Comparison of ENCODE assay signal across 28 cellular contexts in the genomic region with DNA sequence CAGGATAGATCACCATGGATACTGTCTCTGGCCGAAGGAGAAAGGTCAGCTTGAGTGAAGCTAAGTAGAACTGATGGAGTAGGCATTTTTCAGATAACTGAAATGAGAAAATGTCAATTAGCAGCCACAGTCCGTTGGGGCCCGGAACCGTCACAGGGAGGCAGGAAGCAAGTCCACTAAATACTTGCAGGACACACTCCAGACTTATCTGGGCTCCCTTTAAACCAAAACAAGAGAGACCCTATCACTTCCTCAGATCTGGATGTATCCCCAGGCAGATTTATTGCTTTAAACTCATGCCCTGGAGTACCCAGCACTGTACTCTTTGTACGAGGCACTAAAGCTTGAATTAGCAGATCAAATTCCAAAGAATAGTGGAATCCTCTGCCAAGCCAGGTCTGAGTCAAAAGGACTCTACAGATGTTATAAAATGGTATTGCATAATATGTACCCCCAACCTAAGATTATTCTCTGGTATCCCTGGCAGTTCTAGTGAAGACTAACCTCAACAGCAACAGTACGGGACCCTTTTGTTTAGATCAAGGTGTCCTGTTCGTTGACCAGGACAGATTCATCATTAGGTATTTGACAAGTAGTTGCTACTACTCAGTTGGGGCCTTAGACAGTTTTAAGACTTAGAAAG. TPM values are rescaled to one million over a fixed set of nuclear protein-coding genes. Genes with fewer than 3 reads are reported as not detected.
DNase-seq lines count a peak whose midpoint lies in the region; ATAC-seq and TF ChIP-seq lines count a peak whose summit lies in the region.
"Had no signal": no experiment of that assay in that cellular context is flagged by ENCODE, and none has a peak within 500 bp of the region (broad histone marks: within the 10 kb centered on the region; RNA-seq: fewer than 3 reads in every experiment).

No MANE protein-coding gene starts in this region.

- H3K27ac Mint-ChIP-seq in CD4-positive, alpha-beta memory T cell, result no peak overlapping the region
- H3K27ac Mint-ChIP-seq: HFFc6, IgD-negative memory B cell had no signal

- no peaks in the 10 kb centered on the region for H3K4me1 Mint-ChIP-seq in CD4-positive, alpha-beta memory T cell
- H3K4me1 Mint-ChIP-seq: IgD-negative memory B cell had no signal

- intact Hi-C loops in mucosa of descending colon (cut with DNase I, micrococcal nuclease), result no loop called here
- intact Hi-C loops in CD4-positive, alpha-beta memory T cell (cut with micrococcal nuclease), result no loop called here

- DNase-seq in ELF-1 (ENCODE audit: low read depth, low spot score) (peak; percentile 11), RPMI8226 (peak; percentile 57), islet precursor cell (peak; percentile 82), mucosa of descending colon (no peak), epidermal melanocyte (ENCODE audit: insufficient read length, low spot score) (no peak), NCI-H2171 (lab: John Stamatoyannopoulos, UW) (no peak)
- no peak for DNase-seq in CD4-positive, alpha-beta memory T cell
- DNase-seq: DMS79; EL; GF-D8; GOT3; HFFc6; NCI-H1092; NCI-H1436; NCI-H187; NCI-H2081 treated with DMSO at 0.1 percent for 48 hours; NCI-H446; NCI-H526; NCI-H82; NK-92 treated with Interleukin-12 subunit alpha and Interleukin-12 subunit beta, amount 100 ng/mL, for 24 hours; PC-3; Right ventricle myocardium superior had no signal

- no peak overlapping the region for H3K4me3 Mint-ChIP-seq in CD4-positive, alpha-beta memory T cell
- H3K4me3 Mint-ChIP-seq: HFFc6, IgD-negative memory B cell had no signal

- H3K36me3 ChIP-seq in mucosa of descending colon (ENCODE audit: low read depth), result no peaks in the 10 kb centered on the region
- H3K36me3 ChIP-seq in CD4-positive, alpha-beta memory T cell (ENCODE audit: insufficient read depth, low read length), result no peaks in the 10 kb centered on the region
- H3K36me3 ChIP-seq: HAP-1, SJSA1 had no signal

- H3K27me3 Mint-ChIP-seq in CD4-positive, alpha-beta memory T cell, result peaks cover 6 to 15% of the 10 kb centered on the region in 2 donors

- H3K4me3 ChIP-seq in mucosa of descending colon, result no peak overlapping the region
- H3K4me3 ChIP-seq in CD4-positive, alpha-beta memory T cell (ENCODE audit: low read length in 2 of 2), result no peak overlapping the region
- H3K4me3 ChIP-seq: HAP-1, SJSA1 had no signal

- no peak for TF ChIP-seq CTCF in mucosa of descending colon (IDR thresholded peaks at IDR 0.05)

- no peak overlapping the region for H3K27ac ChIP-seq in CD4-positive, alpha-beta memory T cell (ENCODE audit: low read depth, low read length)
- H3K27ac ChIP-seq: SJSA1 had no signal

- CTCF ChIA-PET in CD4-positive, alpha-beta memory T cell (lab: Charles Lee; ENCODE audit: partially characterized antibody), result no interaction called here

- H3K27me3 ChIP-seq in CD4-positive, alpha-beta memory T cell (ENCODE audit: insufficient read depth, low read length), result no peaks in the 10 kb centered on the region

- no peaks in the 10 kb centered on the region for H3K36me3 Mint-ChIP-seq in CD4-positive, alpha-beta memory T cell
- H3K36me3 Mint-ChIP-seq: IgD-negative memory B cell had no signal

- peaks cover 8% of the 10 kb centered on the region for H3K4me1 ChIP-seq in mucosa of descending colon (ENCODE audit: low read depth)
- H3K4me1 ChIP-seq in CD4-positive, alpha-beta memory T cell (ENCODE audit: insufficient read depth, low read length), result no peaks in the 10 kb centered on the region
- H3K4me1 ChIP-seq: HAP-1, SJSA1 had no signal

- H3K9me3 Mint-ChIP-seq in CD4-positive, alpha-beta memory T cell, result no peaks in the 10 kb centered on the region
- H3K9me3 Mint-ChIP-seq: HFFc6, IgD-negative memory B cell had no signal

- H3K9me3 ChIP-seq in mucosa of descending colon, result no peaks in the 10 kb centered on the region
- no peaks in the 10 kb centered on the region for H3K9me3 ChIP-seq in CD4-positive, alpha-beta memory T cell (ENCODE audit: control insufficient read depth in 1 of 2, low read length in 2 of 2)
- H3K9me3 ChIP-seq: HAP-1, SJSA1 had no signal

- peak; percentile 62 for ATAC-seq in mucosa of descending colon
- ATAC-seq: PC-3 had no signal

- POLR2A ChIA-PET in CD4-positive, alpha-beta memory T cell (lab: Charles Lee; ENCODE audit: partially characterized antibody), result no interaction called here

RNA-seq across cellular contexts. Expression of a gene that starts 8.1 kb away (rescaled TPM):
- total RNA-seq in mucosa of descending colon, result under 1 TPM in 1 of 3 donors, not detected in 2; 0.20 TPM
- total RNA-seq in CD4-positive, alpha-beta memory T cell, result not detected
- not detected for polyA plus RNA-seq in CD4-positive, alpha-beta memory T cell
- total RNA-seq: A172, HFFc6, PC-3, Right ventricle myocardium superior, RPMI7951, SJSA1 had no signal
- polyA plus RNA-seq: BJ, IgD-negative memory B cell had no signal

RNA-seq across cellular contexts. Expression of a gene that starts 30.2 kb away (rescaled TPM):
- 10 to 100 TPM; 20.9 to 55.3 (median 46.2) TPM for total RNA-seq in mucosa of descending colon
- not detected for total RNA-seq in CD4-positive, alpha-beta memory T cell
- polyA plus RNA-seq in CD4-positive, alpha-beta memory T cell, result not detected
- total RNA-seq: A172, HFFc6, PC-3, Right ventricle myocardium superior, RPMI7951, SJSA1 had no signal
- polyA plus RNA-seq: BJ, IgD-negative memory B cell had no signal

RNA-seq across cellular contexts. Expression of a gene that starts 44.8 kb away (rescaled TPM):
- 10 to 100 TPM; 34.3 to 66.6 (median 37.5) TPM for total RNA-seq in mucosa of descending colon
- 10 to 100 TPM; 18.3 to 18.6 TPM for total RNA-seq in CD4-positive, alpha-beta memory T cell
- 10 to 100 TPM; 15.0 to 23.3 TPM for polyA plus RNA-seq in CD4-positive, alpha-beta memory T cell

RNA-seq across cellular contexts. Expression of a gene that starts 52.6 kb away (rescaled TPM):
- 1 to 10 TPM; 2.2 to 6.4 (median 2.9) TPM for total RNA-seq in mucosa of descending colon
- total RNA-seq in CD4-positive, alpha-beta memory T cell, result not detected
- not detected for polyA plus RNA-seq in CD4-positive, alpha-beta memory T cell
- total RNA-seq: A172, HFFc6, RPMI7951 had no signal
- polyA plus RNA-seq: BJ, IgD-negative memory B cell had no signal

Comparison
In these comparisons a context has a peak if more than half of its experiments do, and no peak if none do; other contexts are left out.
1. DNase-seq: peak in ELF-1 (single experiment), RPMI8226 (single experiment) and islet precursor cell (single experiment); none in mucosa of descending colon (0 of 3), epidermal melanocyte (single experiment), NCI-H2171 (single experiment) and CD4-positive, alpha-beta memory T cell (0 of 5).
2. RNA of a gene that starts 30.2 kb away (total RNA-seq): 20.9 to 55.3 TPM in mucosa of descending colon; not detected in CD4-positive, alpha-beta memory T cell; every median in the first group is over 10 times any median in the second.